Comparison of ENCODE assay signal across 8 cellular contexts in genomic region chr17:44775136-44775837, GRCh38. TPM values are rescaled to one million over a fixed set of nuclear protein-coding genes. Genes with fewer than 3 reads are reported as not detected.
A peak's percentile ranks its signal among the peaks of the same experiment; 100 is the strongest.
DNase-seq lines count a peak whose midpoint lies in the region; ATAC-seq and TF ChIP-seq lines count a peak whose summit lies in the region.

No MANE protein-coding gene starts in this region.

- DNase-seq in EL (peak; percentile 99), GOT3 (lab: John Stamatoyannopoulos, UW) (peak; percentile 85), LoVo (ENCODE audit: low spot score) (peak; percentile 11), RWPE1 (ENCODE audit: low spot score) (peak; percentile 99), activated gamma-delta T cell treated with Interleukin-2 at 50 U/mL for 16 hours (peak; percentile 98), foreskin keratinocyte (peak; percentile 93 to 96), superior temporal gyrus (ENCODE audit: extremely low spot score) (peak; percentile 93)

- H3K4me3 ChIP-seq in neutrophil (ENCODE audit: low read depth in 1 of 2, low read length in 1 of 2), result peak overlapping the region; percentile 64 to 71

- H3K4me1 ChIP-seq in foreskin keratinocyte, result no peaks in the 10 kb centered on the region
- H3K4me1 ChIP-seq in neutrophil (ENCODE audit: control insufficient read depth in 1 of 2, insufficient read depth in 1 of 2, low read depth in 1 of 2, low read length in 1 of 2), result peaks cover 24 to 43% of the 10 kb centered on the region in 2 experiments

- peak; percentile 89 for ATAC-seq in foreskin keratinocyte

- CTCF ChIA-PET in RWPE1 (lab: Yijun Ruan, JAX), result interaction anchor here (0.6 to 8.0 kb wide), 13 partner anchors 11 to 356 kb away, joined by 3 to 94 read pairs (median 4); partner anchors contain the start of gene EFTUD2

- no peaks in the 10 kb centered on the region for H3K9me3 ChIP-seq in neutrophil

- POLR2A ChIA-PET in RWPE1 (lab: Yijun Ruan, JAX; ENCODE audit: low non-redundant PET), result no interaction called here

- H3K36me3 ChIP-seq in neutrophil, result no peaks in the 10 kb centered on the region

- H3K27ac ChIP-seq in RWPE1 (peak overlapping the region; percentile 72), foreskin keratinocyte (no peak overlapping the region), neutrophil (peak overlapping the region; percentile 25)

- TF ChIP-seq CTCF in RWPE1 (conservative IDR thresholded peaks at IDR 0.05; ENCODE audit: low read depth), result peak; percentile 75
- TF ChIP-seq CTCF in foreskin keratinocyte (conservative IDR thresholded peaks at IDR 0.05), result no peak
- TF ChIP-seq CTCF in neutrophil (IDR thresholded peaks at IDR 0.05), result peak; percentile 51

- peaks cover 14% of the 10 kb centered on the region for H3K27me3 ChIP-seq in foreskin keratinocyte
- H3K27me3 ChIP-seq in neutrophil, result peaks cover 68% of the 10 kb centered on the region

RNA-seq across cellular contexts. Expression of gene ADAM11, which starts 16.5 kb away (rescaled TPM):
- total RNA-seq in foreskin keratinocyte, result 0.04 and 0.10 TPM in 2 replicates
- 0.08 and 0.13 TPM in 2 replicates for polyA plus RNA-seq in foreskin keratinocyte

RNA-seq across cellular contexts. Expression of gene GJC1, which starts 54.8 kb away (rescaled TPM):
- total RNA-seq in foreskin keratinocyte, result 31.7 and 32.5 TPM in 2 replicates
- 13.0 and 14.5 TPM in 2 replicates for polyA plus RNA-seq in foreskin keratinocyte

Comparison
In these comparisons a context has a peak if more than half of its experiments do, and no peak if none do; other contexts are left out.
1. DNase-seq: peak in every context shown above with its lines; median percentile 99 in EL; 99 in RWPE1; 98 in activated gamma-delta T cell treated with Interleukin-2 at 50 U/mL for 16 hours; 94 in foreskin keratinocyte; 93 in superior temporal gyrus; 85 in GOT3; 11 in LoVo.